ENCODE assay signal across 1 cellular context in the genomic region with DNA sequence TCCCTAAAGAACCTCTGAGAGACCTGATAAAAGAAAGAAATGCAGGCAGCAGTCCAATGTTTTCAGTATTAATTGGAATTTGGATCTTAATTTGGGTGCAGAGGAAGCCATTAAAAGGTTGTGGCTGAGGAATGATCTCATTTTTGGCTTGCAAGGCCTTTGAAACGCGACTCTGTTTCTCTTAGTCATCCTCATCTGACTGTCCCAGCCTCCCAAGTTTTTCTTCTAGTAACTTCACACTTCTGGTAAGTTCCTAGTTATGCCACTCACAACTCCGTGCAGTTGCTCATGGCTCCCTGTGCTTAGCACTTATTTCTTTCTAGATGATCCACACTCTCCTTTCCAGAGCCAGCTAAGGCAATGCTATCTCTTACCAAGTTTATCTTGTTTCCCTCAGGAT.
TF ChIP-seq lines count a peak whose summit lies in the region.

No MANE protein-coding gene starts in this region.

TF ChIP-seq in GM23338, 12 proteins besides CTCF, POLR2A, EP300 and RAD21 (continued from another document):
- TF ChIP-seq EZH2phosphoT487 (IDR thresholded peaks at IDR 0.05; ENCODE audit: unreplicated experiment) (no peak), NANOG (IDR thresholded peaks at IDR 0.05; ENCODE audit: borderline replicate concordance) (no peak), ZNF114 (CRISPR knock-in tag; IDR thresholded peaks at IDR 0.05) (no peak), JUNB (IDR thresholded peaks at IDR 0.05; ENCODE audit: unreplicated experiment) (no peak), STAT1 (IDR thresholded peaks at IDR 0.05; ENCODE audit: unreplicated experiment) (no peak), EZH2 (IDR thresholded peaks at IDR 0.05; ENCODE audit: low read depth, unreplicated experiment) (no peak)
- TF ChIP-seq, protein P1, sequence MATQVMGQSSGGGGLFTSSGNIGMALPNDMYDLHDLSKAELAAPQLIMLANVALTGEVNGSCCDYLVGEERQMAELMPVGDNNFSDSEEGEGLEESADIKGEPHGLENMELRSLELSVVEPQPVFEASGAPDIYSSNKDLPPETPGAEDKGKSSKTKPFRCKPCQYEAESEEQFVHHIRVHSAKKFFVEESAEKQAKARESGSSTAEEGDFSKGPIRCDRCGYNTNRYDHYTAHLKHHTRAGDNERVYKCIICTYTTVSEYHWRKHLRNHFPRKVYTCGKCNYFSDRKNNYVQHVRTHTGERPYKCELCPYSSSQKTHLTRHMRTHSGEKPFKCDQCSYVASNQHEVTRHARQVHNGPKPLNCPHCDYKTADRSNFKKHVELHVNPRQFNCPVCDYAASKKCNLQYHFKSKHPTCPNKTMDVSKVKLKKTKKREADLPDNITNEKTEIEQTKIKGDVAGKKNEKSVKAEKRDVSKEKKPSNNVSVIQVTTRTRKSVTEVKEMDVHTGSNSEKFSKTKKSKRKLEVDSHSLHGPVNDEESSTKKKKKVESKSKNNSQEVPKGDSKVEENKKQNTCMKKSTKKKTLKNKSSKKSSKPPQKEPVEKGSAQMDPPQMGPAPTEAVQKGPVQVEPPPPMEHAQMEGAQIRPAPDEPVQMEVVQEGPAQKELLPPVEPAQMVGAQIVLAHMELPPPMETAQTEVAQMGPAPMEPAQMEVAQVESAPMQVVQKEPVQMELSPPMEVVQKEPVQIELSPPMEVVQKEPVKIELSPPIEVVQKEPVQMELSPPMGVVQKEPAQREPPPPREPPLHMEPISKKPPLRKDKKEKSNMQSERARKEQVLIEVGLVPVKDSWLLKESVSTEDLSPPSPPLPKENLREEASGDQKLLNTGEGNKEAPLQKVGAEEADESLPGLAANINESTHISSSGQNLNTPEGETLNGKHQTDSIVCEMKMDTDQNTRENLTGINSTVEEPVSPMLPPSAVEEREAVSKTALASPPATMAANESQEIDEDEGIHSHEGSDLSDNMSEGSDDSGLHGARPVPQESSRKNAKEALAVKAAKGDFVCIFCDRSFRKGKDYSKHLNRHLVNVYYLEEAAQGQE (IDR thresholded peaks at IDR 0.05; ENCODE audit: unreplicated experiment): no peak
